Comparison of ENCODE assay signal across 11 cellular contexts in the genomic region with DNA sequence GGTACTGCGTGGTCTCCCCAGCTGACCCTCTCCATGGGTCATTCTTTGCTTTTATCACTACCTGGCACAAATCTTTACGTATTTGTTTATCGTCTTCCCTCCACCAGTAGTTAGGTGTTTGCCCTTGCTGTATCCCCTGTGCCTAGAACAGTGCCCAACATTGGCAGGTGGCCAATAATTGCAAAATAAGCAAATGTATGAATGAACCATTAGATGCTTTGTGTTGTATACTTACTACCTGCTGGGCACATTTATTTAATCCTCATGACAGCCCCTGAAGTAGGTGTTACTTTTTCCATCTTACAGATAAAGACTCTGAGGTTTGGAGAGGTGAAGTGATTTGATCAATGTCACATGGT. TPM values are rescaled to one million over a fixed set of nuclear protein-coding genes. Genes with fewer than 3 reads are reported as not detected.
DNase-seq lines count a peak whose midpoint lies in the region; ATAC-seq and TF ChIP-seq lines count a peak whose summit lies in the region.
"Had no signal": no experiment of that assay in that cellular context is flagged by ENCODE, and none has a peak within 500 bp of the region (broad histone marks: within the 10 kb centered on the region; RNA-seq: fewer than 3 reads in every experiment).

No MANE protein-coding gene starts in this region.

- H3K27me3 ChIP-seq in GM23338 (ENCODE audit: insufficient read depth) (peaks cover 28% of the 10 kb centered on the region), gastrocnemius medialis (peaks cover 0 to 5% (median 0%) of the 10 kb centered on the region in 3 donors)
- H3K27me3 ChIP-seq: left lung had no signal

- BruUV-seq in OCI-LY7 (replicated peaks; lab: Mats Ljungman, UMichigan) = no TSS peak

- POLR2A ChIA-PET in OCI-LY7 (lab: Charles Lee) = interaction anchor here (0.5 to 2.8 kb wide), 5 partner anchors 11 to 537 kb away, joined by 3 to 28 read pairs (median 3); a partner anchor contains a TSS

- H3K79me2 ChIP-seq in GM23338 (replicated peaks; ENCODE audit: insufficient read depth) (peaks cover 21% of the 10 kb centered on the region), OCI-LY7 (ENCODE audit: insufficient read depth, low read depth, low read length) (peaks cover 22% of the 10 kb centered on the region; the same call in 1 of the 2 replicates)

- in situ Hi-C loops in gastrocnemius medialis (cut with MboI; ENCODE audit: low sequenced_read_pairs in 4 of 4) = no loop called here

- no peaks in the 10 kb centered on the region for H3K36me3 ChIP-seq in GM23338 (ENCODE audit: insufficient read depth)
- no peaks in the 10 kb centered on the region; the same call in 1 of the 2 replicates for H3K36me3 ChIP-seq in OCI-LY7 (ENCODE audit: insufficient read depth, low read length)
- H3K36me3 ChIP-seq in gastrocnemius medialis = no peaks in the 10 kb centered on the region
- H3K36me3 ChIP-seq: left lung had no signal

- H3K36me3 Mint-ChIP-seq in GM23338 (ENCODE audit: low read depth) = peaks cover 12% of the 10 kb centered on the region; the same call in 2 of the 3 replicates

- peaks cover 46% of the 10 kb centered on the region for H3K4me1 Mint-ChIP-seq in GM23338

- TF ChIP-seq POLR2A in gastrocnemius medialis (IDR thresholded peaks at IDR 0.05) = no peak

- H3K4me2 ChIP-seq in GM23338 (peak overlapping the region; percentile 99; the same call in 1 of the 2 replicates), OCI-LY7 (ENCODE audit: low read length) (peak overlapping the region; percentile 73; the same call in 1 of the 2 replicates)

- ATAC-seq in GM23338 = no peak
- ATAC-seq in gastrocnemius medialis = no peak
- ATAC-seq in GM19395 (IDR thresholded peaks at IDR 0.05; ENCODE audit: unreplicated experiment) = no peak
- no peak for ATAC-seq in GM21825 (IDR thresholded peaks at IDR 0.05; ENCODE audit: unreplicated experiment)

- H3K9me2 ChIP-seq in GM23338 (ENCODE audit: insufficient read depth) (no peaks in the 10 kb centered on the region), OCI-LY7 (ENCODE audit: insufficient read depth, low read length) (no peaks in the 10 kb centered on the region)

- H3K27ac ChIP-seq in GM23338 (ENCODE audit: low read depth) (no peak overlapping the region), OCI-LY7 (ENCODE audit: low read depth, low read length, poor library complexity, severe bottlenecking) (peak overlapping the region; percentile 42), cingulate gyrus (ENCODE audit: low read depth, low read length) (peak overlapping the region; percentile 63), gastrocnemius medialis (peak overlapping the region; percentile 99 to 100 (median 100))

- H4K20me1 ChIP-seq in GM23338 (replicated peaks; ENCODE audit: insufficient read depth) = no peaks in the 10 kb centered on the region; the same call in 1 of the 2 replicates
- H4K20me1 ChIP-seq in OCI-LY7 (ENCODE audit: insufficient read depth, low read length) = no peaks in the 10 kb centered on the region

- intact Hi-C loops in OCI-LY7 (cut with micrococcal nuclease; ENCODE audit: unreplicated experiment) = no loop called here
- intact Hi-C loops in gastrocnemius medialis (cut with DNase I; ENCODE audit: low total_unique reads) = no loop called here

- DNase-seq in GM23338 (ENCODE audit: low spot score) (no peak), OCI-LY7 (ENCODE audit: low spot score) (no peak), gastrocnemius medialis (no peak), SIG-M5 treated with dmso at 0.1 percent for 504 hours (lab: John Stamatoyannopoulos, UW; ENCODE audit: unreplicated experiment) (no peak), SKM-1 treated with dmso at 0.1 percent for 144 hours (lab: John Stamatoyannopoulos, UW; ENCODE audit: unreplicated experiment) (no peak)
- DNase-seq: NCI-H1092 treated with DMSO at 0.1 percent for 48 hours; stimulated activated CD4-positive, alpha-beta T cell treated with anti-CD3 and anti-CD28 coated beads, Interleukin-12 subunit alpha, Interleukin-12 subunit beta, amount 100 ng/mL, for 4 hours had no signal

- H3K4me1 ChIP-seq in GM23338 (ENCODE audit: insufficient read depth) (peaks cover 35% of the 10 kb centered on the region), OCI-LY7 (ENCODE audit: insufficient read depth, low read length, poor library complexity, severe bottlenecking) (peaks cover 29% of the 10 kb centered on the region), gastrocnemius medialis (peaks cover 43 to 44% of the 10 kb centered on the region in 2 donors)

- TF ChIP-seq CTCF in GM23338 (conservative IDR thresholded peaks at IDR 0.05; ENCODE audit: low read depth in 2 of 2) (no peak), OCI-LY7 (conservative IDR thresholded peaks at IDR 0.05; ENCODE audit: low read length) (0 out of 2 replicates have a peak, but pooled peaks have one; percentile 0), gastrocnemius medialis (IDR thresholded peaks at IDR 0.05 in 4 of 5, conservative IDR thresholded peaks at IDR 0.05 in 1 of 5) (no peak)

- H3F3A ChIP-seq in GM23338 (replicated peaks; ENCODE audit: low read depth) = peaks cover 10% of the 10 kb centered on the region; the same call in 1 of the 2 replicates

- H3K4me3 Mint-ChIP-seq in GM23338 = peak overlapping the region; percentile 96

- H3K9me3 Mint-ChIP-seq in GM23338 = peaks cover 6% of the 10 kb centered on the region; the same call in 2 of the 3 replicates

- H2AFZ ChIP-seq in GM23338 (no peak overlapping the region), OCI-LY7 (ENCODE audit: low read length) (no peak overlapping the region)

- H3K27ac Mint-ChIP-seq in GM23338 = peak overlapping the region; percentile 96

- H3K4me3 ChIP-seq in GM23338 (0 out of 2 replicates have a peak overlapping the region, but pooled peaks have one; percentile 2), OCI-LY7 (ENCODE audit: low read depth, low read length, poor library complexity, severe bottlenecking) (no peak overlapping the region), gastrocnemius medialis (no peak overlapping the region)

- H3K27me3 Mint-ChIP-seq in GM23338 (ENCODE audit: insufficient read depth, low read depth, poor library complexity) = peaks cover 32% of the 10 kb centered on the region

- H3K9me3 ChIP-seq in OCI-LY7 (ENCODE audit: low read length) (no peaks in the 10 kb centered on the region), gastrocnemius medialis (no peaks in the 10 kb centered on the region)
- H3K9me3 ChIP-seq: left lung had no signal

- CTCF ChIA-PET in OCI-LY7 (lab: Charles Lee; ENCODE audit: unreplicated experiment) = interaction anchor here (1.0 kb wide), 1 partner anchor 9 kb away, joined by 3 read pairs; no protein-coding TSS in a partner anchor

TF ChIP-seq in GM23338, 12 proteins besides CTCF, POLR2A, EP300 and RAD21 (continues in another document):
- no peak for TF ChIP-seq CREB1 (CRISPR knock-in tag; IDR thresholded peaks at IDR 0.05; ENCODE audit: low read depth)

RNA-seq across cellular contexts. Expression of a gene that starts 1.9 kb away (rescaled TPM):
- total RNA-seq in GM23338 (2014; rRNA removed; shearing (Covaris generic)) = 120 and 123 TPM in 2 replicates
- polyA plus RNA-seq in GM23338 (2016; fragmentation: Nextera tagmentation; extraction: Ambion mirVana) = 38.6 and 38.9 TPM in 2 replicates
- total RNA-seq in OCI-LY7 (2014; rRNA removed; shearing (Covaris generic)) = 40.0 and 52.8 TPM in 2 replicates
- total RNA-seq in OCI-LY7 (2022) (60.2 and 64.9 TPM in 2 replicates), gastrocnemius medialis (100 to 1,000 TPM in 3 of 4 donors, 10 to 100 TPM in 1; 99.2 to 222 (median 168) TPM)

RNA-seq across cellular contexts. Expression of a gene that starts 4.7 kb away (rescaled TPM):
- 1.8 and 4.0 TPM in 2 replicates for total RNA-seq in GM23338 (2014; rRNA removed; shearing (Covaris generic))
- 2.2 and 2.8 TPM in 2 replicates for polyA plus RNA-seq in GM23338 (2016; fragmentation: Nextera tagmentation; extraction: Ambion mirVana)
- 1.1 and 4.4 TPM in 2 replicates for total RNA-seq in OCI-LY7 (2014; rRNA removed; shearing (Covaris generic))
- 13.8 and 15.6 TPM in 2 replicates for total RNA-seq in OCI-LY7 (2022)
- total RNA-seq in gastrocnemius medialis = 1 to 10 TPM in 3 of 4 donors, under 1 TPM in 1; 0.97 to 5.2 (median 3.5) TPM

RNA-seq across cellular contexts. Expression of a gene that starts 15.4 kb away (rescaled TPM):
- total RNA-seq in GM23338 (2014; rRNA removed; shearing (Covaris generic)) = not detected in 2 replicates
- not detected in 2 replicates for polyA plus RNA-seq in GM23338 (2016; fragmentation: Nextera tagmentation; extraction: Ambion mirVana)
- total RNA-seq in OCI-LY7 (2014; rRNA removed; shearing (Covaris generic)) = 0.51 and 1.7 TPM in 2 replicates
- total RNA-seq in OCI-LY7 (2022) (3.7 and 9.0 TPM in 2 replicates), gastrocnemius medialis (under 1 TPM in 3 of 4 donors, not detected in 1; 0.07 to 0.41 (median 0.13) TPM)

RNA-seq across cellular contexts. Expression of a gene that starts 37.6 kb away (rescaled TPM):
- total RNA-seq in GM23338 (2014; rRNA removed; shearing (Covaris generic)) = 69.8 and 71.8 TPM in 2 replicates
- polyA plus RNA-seq in GM23338 (2016; fragmentation: Nextera tagmentation; extraction: Ambion mirVana) = 25.2 and 31.2 TPM in 2 replicates
- total RNA-seq in OCI-LY7 (2014; rRNA removed; shearing (Covaris generic)) = 27.8 and 38.5 TPM in 2 replicates
- total RNA-seq in OCI-LY7 (2022) (66.2 and 67.9 TPM in 2 replicates), gastrocnemius medialis (10 to 100 TPM; 54.1 to 64.9 (median 59.3) TPM)

RNA-seq across cellular contexts. Expression of a gene that starts 42.9 kb away (rescaled TPM):
- total RNA-seq in GM23338 (2014; rRNA removed; shearing (Covaris generic)) = 37.7 and 42.8 TPM in 2 replicates
- 17.8 and 19.2 TPM in 2 replicates for polyA plus RNA-seq in GM23338 (2016; fragmentation: Nextera tagmentation; extraction: Ambion mirVana)
- 24.5 and 34.4 TPM in 2 replicates for total RNA-seq in OCI-LY7 (2014; rRNA removed; shearing (Covaris generic))
- total RNA-seq in OCI-LY7 (2022) (43.3 and 43.6 TPM in 2 replicates), gastrocnemius medialis (10 to 100 TPM; 61.0 to 99.8 (median 68.4) TPM)
